In the genomic region with DNA sequence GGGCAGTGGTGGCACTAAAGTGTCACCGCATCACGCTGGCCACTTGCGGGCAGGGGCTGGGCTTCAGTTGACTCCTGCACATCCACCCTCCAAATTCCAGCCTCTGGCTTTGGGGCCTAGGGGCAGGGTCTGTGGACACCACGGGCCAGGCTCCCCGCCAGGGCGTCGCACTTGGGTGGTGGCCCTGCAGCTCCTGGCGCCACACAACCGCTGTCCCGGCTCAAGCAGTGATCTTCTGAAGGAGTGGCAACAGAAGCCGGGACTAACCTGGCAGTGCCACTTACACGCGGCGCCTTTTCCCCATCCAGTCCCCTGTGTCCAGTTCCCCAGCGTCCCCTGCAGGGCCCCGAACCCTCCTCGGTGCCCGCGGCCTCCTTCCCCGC, we compare ENCODE assay signal across 8 cellular contexts.
DNase-seq lines count a peak whose midpoint lies in the region; ATAC-seq and TF ChIP-seq lines count a peak whose summit lies in the region.
"Had no signal": no experiment of that assay in that cellular context is flagged by ENCODE, and none has a peak within 500 bp of the region (broad histone marks: within the 10 kb centered on the region; RNA-seq: fewer than 3 reads in every experiment).

No MANE protein-coding gene starts in this region.

- no peak overlapping the region for H3K27ac Mint-ChIP-seq in MCF 10A (ENCODE audit: low read depth, unreplicated experiment)
- H3K27ac Mint-ChIP-seq in activated CD8-positive, alpha-beta memory T cell treated with anti-CD3 and anti-CD28 coated beads, Interleukin-2, amount 10 ng/mL, durations not matched to agents 7 days and 5 days = no peak overlapping the region

- intact Hi-C loops in MCF 10A (cut with micrococcal nuclease) = no loop called here
- intact Hi-C loops in lower lobe of right lung (cut with DNase I) = no loop called here

- 51% methylated on average over 20 of the region's 20 CpGs for whole genome bisulfite sequencing in HUES64

- no peaks in the 10 kb centered on the region for H3K36me3 Mint-ChIP-seq in MCF 10A (ENCODE audit: insufficient read depth, unreplicated experiment)
- H3K36me3 Mint-ChIP-seq in activated CD8-positive, alpha-beta memory T cell treated with anti-CD3 and anti-CD28 coated beads, Interleukin-2, amount 10 ng/mL, durations not matched to agents 7 days and 5 days = no peaks in the 10 kb centered on the region

- no peaks in the 10 kb centered on the region for H3K36me3 ChIP-seq in HUES64 (ENCODE audit: insufficient read depth, low read length)
- H3K36me3 ChIP-seq in lower lobe of right lung = no peaks in the 10 kb centered on the region
- no peaks in the 10 kb centered on the region for H3K36me3 ChIP-seq in thoracic aorta

- peak overlapping the region; percentile 58 for H3K4me3 Mint-ChIP-seq in MCF 10A (ENCODE audit: unreplicated experiment)
- H3K4me3 Mint-ChIP-seq in activated CD8-positive, alpha-beta memory T cell treated with anti-CD3 and anti-CD28 coated beads, Interleukin-2, amount 10 ng/mL, durations not matched to agents 7 days and 5 days = no peak overlapping the region

- H3K4me3 ChIP-seq in HUES64 (ENCODE audit: low read length) (peak overlapping the region; percentile 74), lower lobe of right lung (peak overlapping the region; percentile 54), thoracic aorta (peak overlapping the region; percentile 69)

- H3K9me3 ChIP-seq in HUES64 (ENCODE audit: insufficient read depth, low read depth, low read length) (no peaks in the 10 kb centered on the region), lower lobe of right lung (no peaks in the 10 kb centered on the region), thoracic aorta (no peaks in the 10 kb centered on the region)

- H3K4me1 Mint-ChIP-seq in MCF 10A (ENCODE audit: insufficient read depth, unreplicated experiment) = no peaks in the 10 kb centered on the region
- H3K4me1 Mint-ChIP-seq in activated CD8-positive, alpha-beta memory T cell treated with anti-CD3 and anti-CD28 coated beads, Interleukin-2, amount 10 ng/mL, durations not matched to agents 7 days and 5 days = no peaks in the 10 kb centered on the region

- no peak for DNase-seq in MCF 10A (ENCODE audit: unreplicated experiment)
- no peak for DNase-seq in lower lobe of right lung
- no peak for DNase-seq in thoracic aorta (ENCODE audit: low spot score)
- no peak for DNase-seq in NCI-H2081 treated with DMSO at 0.1 percent for 48 hours (lab: John Stamatoyannopoulos, UW)
- no peak for DNase-seq in activated CD8-positive, alpha-beta memory T cell treated with anti-CD3 and anti-CD28 coated beads, Interleukin-2, amount 10 ng/mL, durations not matched to agents 7 days and 5 days
- DNase-seq: stimulated activated naive CD4-positive, alpha-beta T cell had no signal

- POLR2A ChIA-PET in MCF 10A (lab: Yijun Ruan, JAX) = no interaction called here

- no peaks in the 10 kb centered on the region for H3K9me3 Mint-ChIP-seq in MCF 10A (ENCODE audit: unreplicated experiment)
- H3K9me3 Mint-ChIP-seq in activated CD8-positive, alpha-beta memory T cell treated with anti-CD3 and anti-CD28 coated beads, Interleukin-2, amount 10 ng/mL, durations not matched to agents 7 days and 5 days (ENCODE audit: low read depth) = no peaks in the 10 kb centered on the region

- peaks cover 15% of the 10 kb centered on the region for H3K27me3 Mint-ChIP-seq in MCF 10A (ENCODE audit: insufficient read depth, unreplicated experiment)
- H3K27me3 Mint-ChIP-seq in activated CD8-positive, alpha-beta memory T cell treated with anti-CD3 and anti-CD28 coated beads, Interleukin-2, amount 10 ng/mL, durations not matched to agents 7 days and 5 days = peaks cover 16% of the 10 kb centered on the region

- peak in 1 of 2 donors; percentile 25 for ATAC-seq in lower lobe of right lung
- no peak for ATAC-seq in thoracic aorta (ENCODE audit: insufficient number of reproducible peaks, low FRiP score, low read depth)
- ATAC-seq in activated CD8-positive, alpha-beta memory T cell treated with anti-CD3 and anti-CD28 coated beads, Interleukin-2, amount 10 ng/mL, durations not matched to agents 7 days and 5 days = no peak
- no peak for ATAC-seq in HG03520 (IDR thresholded peaks at IDR 0.05; ENCODE audit: unreplicated experiment)

- H3K4me1 ChIP-seq in HUES64 (ENCODE audit: insufficient read depth, low read length) (0 out of 2 replicates have a peak, but pooled peaks cover 11% of the 10 kb centered on the region), lower lobe of right lung (peaks cover 12% of the 10 kb centered on the region), thoracic aorta (ENCODE audit: control insufficient read depth in 1 of 2, low read depth in 2 of 2) (peaks cover 3 to 9% of the 10 kb centered on the region in 2 donors)

- H3K9ac ChIP-seq in HUES64 (ENCODE audit: low read depth, low read length) = no peak overlapping the region

- BruUV-seq in MCF 10A (replicated peaks; lab: Mats Ljungman, UMichigan) = no TSS peak

- CTCF ChIA-PET in MCF 10A (lab: Yijun Ruan, JAX) = interaction anchor here (1.8 kb wide), 1 partner anchor 68 kb away, joined by 4 read pairs; no protein-coding TSS in a partner anchor
- CTCF ChIA-PET in activated CD8-positive, alpha-beta memory T cell treated with anti-CD3 and anti-CD28 coated beads, Interleukin-2, amount 10 ng/mL, durations not matched to agents 7 days and 5 days (lab: Charles Lee) = no interaction called here

- TF ChIP-seq CTCF in MCF 10A (IDR thresholded peaks at IDR 0.05; ENCODE audit: unreplicated experiment) (no peak), lower lobe of right lung (IDR thresholded peaks at IDR 0.05) (no peak), thoracic aorta (IDR thresholded peaks at IDR 0.05) (no peak)

- H3K27ac ChIP-seq in HUES64 (ENCODE audit: low read depth, low read length) = no peak overlapping the region
- H3K27ac ChIP-seq in lower lobe of right lung = no peak overlapping the region
- H3K27ac ChIP-seq in thoracic aorta = no peak overlapping the region

- H3K27me3 ChIP-seq in HUES64 (ENCODE audit: insufficient read depth, low read length) (peaks cover 36% of the 10 kb centered on the region), lower lobe of right lung (ENCODE audit: low read depth) (peaks cover 22% of the 10 kb centered on the region), thoracic aorta (replicated peaks; ENCODE audit: insufficient read depth) (no peaks in the 10 kb centered on the region)
